ENCODE assay signal across 8 cellular contexts in genomic region chr1:109133815-109134214, GRCh38.
DNase-seq lines count a peak whose midpoint lies in the region; ATAC-seq and TF ChIP-seq lines count a peak whose summit lies in the region.

No MANE protein-coding gene starts in this region.

- no peaks in the 10 kb centered on the region for H3K9me2 ChIP-seq in OCI-LY1 (ENCODE audit: low read depth, low read length)

- ATAC-seq in GM21723 (IDR thresholded peaks at IDR 0.05; ENCODE audit: unreplicated experiment): peak; percentile 54

- H3K4me3 ChIP-seq in AG10803 (ENCODE audit: low read length) (no peak overlapping the region), OCI-LY1 (ENCODE audit: low read depth, low read length, poor library complexity, severe bottlenecking) (peak overlapping the region; percentile 22)

- no peaks in the 10 kb centered on the region for H3K9me3 ChIP-seq in OCI-LY1 (ENCODE audit: low read length)

- no peaks in the 10 kb centered on the region for H4K20me1 ChIP-seq in OCI-LY1 (ENCODE audit: insufficient read depth, low read length)

- TF ChIP-seq CTCF in AG10803 (conservative IDR thresholded peaks at IDR 0.05; ENCODE audit: low read length) (no peak), OCI-LY1 (IDR thresholded peaks at IDR 0.05; ENCODE audit: low read length) (no peak)

- H3F3A ChIP-seq in OCI-LY1 (ENCODE audit: insufficient read depth, low read length): no peaks in the 10 kb centered on the region

- H3K79me2 ChIP-seq in OCI-LY1 (ENCODE audit: insufficient read depth, low read length): no peaks in the 10 kb centered on the region

- peaks cover 27% of the 10 kb centered on the region for H3K4me1 ChIP-seq in OCI-LY1 (ENCODE audit: insufficient read depth, low read length, severe bottlenecking)

- H2AFZ ChIP-seq in OCI-LY1 (ENCODE audit: low read length): no peak overlapping the region

- H3K4me2 ChIP-seq in OCI-LY1 (ENCODE audit: low read length): peak overlapping the region; percentile 49

- no peaks in the 10 kb centered on the region for H3K36me3 ChIP-seq in OCI-LY1 (ENCODE audit: insufficient read depth, low read length)

- peak; percentile 5 for DNase-seq in AG10803 (ENCODE audit: low read depth)
- peak; percentile 19 for DNase-seq in left kidney (ENCODE audit: low read depth, low spot score)
- no peak for DNase-seq in cortex of kidney (lab: John Stamatoyannopoulos, UW)
- DNase-seq in iPS-NIHi7 (ENCODE audit: extremely low spot score): no peak
- DNase-seq in stimulated activated CD8-positive, alpha-beta memory T cell treated with anti-CD3 and anti-CD28 coated beads, Interleukin-4, amount 100 ng/mL, for 48 hours: no peak
- no peak for DNase-seq in DMS153 treated with DMSO at 0.1 percent for 48 hours (lab: John Stamatoyannopoulos, UW; ENCODE audit: unreplicated experiment)

- H3K27me3 ChIP-seq in OCI-LY1 (ENCODE audit: insufficient read depth, low read length): no peaks in the 10 kb centered on the region

- peak overlapping the region; percentile 89 for H3K27ac ChIP-seq in OCI-LY1 (ENCODE audit: low read depth, low read length, poor library complexity, severe bottlenecking)

- peak overlapping the region; percentile 43; the same call in 1 of the 2 replicates for H3K9ac ChIP-seq in OCI-LY1 (ENCODE audit: low read length)

Comparison
In these comparisons a context has a peak if more than half of its experiments do, and no peak if none do; other contexts are left out.
1. DNase-seq: peak in AG10803 (single experiment) and left kidney (single experiment); none in cortex of kidney (single experiment), iPS-NIHi7 (single experiment), stimulated activated CD8-positive, alpha-beta memory T cell treated with anti-CD3 and anti-CD28 coated beads, Interleukin-4, amount 100 ng/mL, for 48 hours (single experiment) and DMS153 treated with DMSO at 0.1 percent for 48 hours (single experiment).